Comparison of ENCODE assay signal across 9 cellular contexts in genomic region chr2:208072250-208072892, GRCh38. TPM values are rescaled to one million over a fixed set of nuclear protein-coding genes. Genes with fewer than 3 reads are reported as not detected.
DNase-seq lines count a peak whose midpoint lies in the region; ATAC-seq and TF ChIP-seq lines count a peak whose summit lies in the region.
"Had no signal": no experiment of that assay in that cellular context is flagged by ENCODE, and none has a peak within 500 bp of the region (broad histone marks: within the 10 kb centered on the region; RNA-seq: fewer than 3 reads in every experiment).

No MANE protein-coding gene starts in this region.

- DNase-seq in DND-41 (peak; percentile 71), KG1 (lab: John Stamatoyannopoulos, UW) (peak; percentile 43), RWPE2 (ENCODE audit: low spot score) (no peak), germinal center (ENCODE audit: low spot score) (peak; percentile 49), pons (ENCODE audit: low spot score) (peak; percentile 64), aorta (peak in 1 of 2 donors; percentile 63)
- peak; percentile 77 for DNase-seq in activated effector memory CD4-positive, alpha-beta T cell treated with anti-CD3 and anti-CD28 coated beads, Interleukin-2, amount 50 U/mL, for 16 hours

- intact Hi-C loops in aorta (cut with DNase I), result loop anchor here in 1 of 2 donors (2.0 to 10.0 kb wide), 2 partner anchors 326 to 448 kb away; partner anchors contain the start of gene METTL21A

- 25 to 26% methylated on average over 9 of the region's 9 CpGs for WGBS in aorta, 2 donors

- H2AFZ ChIP-seq in DND-41 (ENCODE audit: low read depth, low read length), result no peak overlapping the region

- TF ChIP-seq CTCF in DND-41 (IDR thresholded peaks at IDR 0.05; ENCODE audit: borderline replicate concordance, extremely low read depth, low read length, poor library complexity, severe bottlenecking) (peak; percentile 92), RWPE2 (IDR thresholded peaks at IDR 0.05; ENCODE audit: poor library complexity, severe bottlenecking) (peak; percentile 93)

- no peak overlapping the region for H3K4me2 ChIP-seq in DND-41 (ENCODE audit: insufficient read depth, low read length)

- H3K36me3 ChIP-seq in DND-41 (ENCODE audit: insufficient read depth, low read length) (no peaks in the 10 kb centered on the region), RWPE2 (ENCODE audit: low read depth) (no peaks in the 10 kb centered on the region), aorta (ENCODE audit: control insufficient read depth in 1 of 2, insufficient read depth in 2 of 2, low read length in 1 of 2) (no peaks in the 10 kb centered on the region)

- H3K9me3 ChIP-seq in DND-41 (ENCODE audit: insufficient read depth, low read length, severe bottlenecking), result no peaks in the 10 kb centered on the region
- H3K9me3 ChIP-seq in RWPE2 (ENCODE audit: severe bottlenecking), result no peaks in the 10 kb centered on the region
- H3K9me3 ChIP-seq in aorta (ENCODE audit: control insufficient read depth, low read length), result no peaks in the 10 kb centered on the region

- no peaks in the 10 kb centered on the region for H3K79me2 ChIP-seq in DND-41 (ENCODE audit: insufficient read depth, low read length)

- ATAC-seq in DND-41 (ENCODE audit: insufficient read depth, low read depth) (peak; percentile 94), GM21529 (IDR thresholded peaks at IDR 0.05; ENCODE audit: unreplicated experiment) (peak; percentile 82), RWPE2 (ENCODE audit: low read depth) (peak; percentile 84), aorta (ENCODE audit: low FRiP score) (peak; percentile 83)

- no peaks in the 10 kb centered on the region for H3K4me1 ChIP-seq in DND-41 (ENCODE audit: insufficient read depth, low read length)
- H3K4me1 ChIP-seq in RWPE2 (ENCODE audit: insufficient read depth, poor library complexity, severe bottlenecking), result no peaks in the 10 kb centered on the region
- no peaks in the 10 kb centered on the region for H3K4me1 ChIP-seq in aorta (ENCODE audit: control insufficient read depth in 1 of 2, insufficient read depth in 2 of 2, low read length in 2 of 2)

- H3K9ac ChIP-seq in DND-41 (ENCODE audit: low read depth, low read length), result no peak overlapping the region

- H4K20me1 ChIP-seq in DND-41 (ENCODE audit: insufficient read depth, low read length), result no peaks in the 10 kb centered on the region

- no peak overlapping the region for H3K4me3 ChIP-seq in DND-41 (ENCODE audit: low read depth in 1 of 2, low read length in 2 of 2)
- H3K4me3 ChIP-seq in RWPE2 (ENCODE audit: severe bottlenecking), result no peak overlapping the region
- no peak overlapping the region for H3K4me3 ChIP-seq in aorta (ENCODE audit: low read length in 2 of 2)

- H3K27ac ChIP-seq in DND-41 (ENCODE audit: low read length) (no peak overlapping the region), RWPE2 (ENCODE audit: poor library complexity, severe bottlenecking) (no peak overlapping the region), aorta (ENCODE audit: low read depth in 1 of 2, low read length in 2 of 2) (no peak overlapping the region)

- no peaks in the 10 kb centered on the region for H3K27me3 ChIP-seq in DND-41 (ENCODE audit: insufficient read depth, low read length, poor library complexity)
- no peaks in the 10 kb centered on the region for H3K27me3 ChIP-seq in RWPE2 (ENCODE audit: insufficient read depth, poor library complexity, severe bottlenecking)
- no peaks in the 10 kb centered on the region for H3K27me3 ChIP-seq in aorta (ENCODE audit: control insufficient read depth in 1 of 2, insufficient read depth in 2 of 2, low read length in 1 of 2)

RNA-seq across cellular contexts. Expression of gene PLEKHM3, which starts 47.0 kb away (rescaled TPM):
- total RNA-seq in aorta, result 10 to 100 TPM; 12.4 to 18.9 TPM
- polyA plus RNA-seq in aorta, result 1 to 10 TPM; 2.8 to 6.3 TPM

RNA-seq across cellular contexts. Expression of gene CRYGD, which starts 52.0 kb away (rescaled TPM):
- total RNA-seq in aorta, result not detected
- polyA plus RNA-seq in aorta, result not detected
- polyA plus RNA-seq: esophagus had no signal

RNA-seq across cellular contexts. Expression of gene CRYGC, which starts 57.3 kb away (rescaled TPM):
- not detected for total RNA-seq in aorta
- polyA plus RNA-seq in aorta, result not detected
- polyA plus RNA-seq: esophagus had no signal
